1 cellular context compared by ENCODE assay signal in the genomic region with DNA sequence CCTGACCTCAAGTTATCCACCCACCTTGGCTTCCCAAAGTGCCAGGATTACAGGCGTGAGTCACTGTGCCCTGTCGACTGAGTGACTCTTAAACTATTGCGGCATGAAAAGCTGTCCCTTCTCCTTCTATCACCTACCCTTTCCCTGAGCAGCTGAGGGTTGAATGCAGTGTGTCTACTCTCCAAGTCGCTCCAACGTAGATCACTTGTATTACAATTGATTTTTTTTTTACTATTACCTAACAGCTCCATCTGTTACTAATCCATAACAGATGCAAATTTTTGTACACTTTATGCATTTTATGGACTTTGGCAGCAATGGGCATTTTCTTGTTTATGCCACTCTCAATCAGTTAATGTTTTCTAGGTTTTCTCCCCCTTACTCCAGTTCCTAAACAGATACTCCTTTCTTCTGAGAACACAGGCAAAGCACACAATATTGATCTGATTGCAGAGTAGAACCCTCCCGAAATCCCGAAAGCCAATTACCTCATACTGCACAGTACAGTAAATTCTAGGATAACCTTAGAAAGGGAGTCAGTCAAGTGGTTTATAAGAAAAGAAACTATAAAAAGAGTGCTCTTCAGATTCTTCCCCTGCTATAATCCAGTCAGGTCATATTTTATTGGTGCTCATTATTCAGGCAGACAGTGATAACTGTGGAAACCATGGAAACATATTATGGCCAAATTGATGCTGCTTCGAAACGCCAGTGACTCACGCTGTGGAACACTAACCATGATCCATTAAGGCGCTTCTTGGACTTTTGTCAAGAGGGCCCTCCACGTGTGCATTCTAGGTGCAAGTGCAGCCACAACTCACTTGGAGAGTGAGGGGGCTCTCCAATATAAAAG.
TF ChIP-seq lines count a peak whose summit lies in the region.

No MANE protein-coding gene starts in this region.

TF ChIP-seq in K562, 482 proteins besides CTCF, POLR2A, EP300 and RAD21:
- TF ChIP-seq, protein P1, sequence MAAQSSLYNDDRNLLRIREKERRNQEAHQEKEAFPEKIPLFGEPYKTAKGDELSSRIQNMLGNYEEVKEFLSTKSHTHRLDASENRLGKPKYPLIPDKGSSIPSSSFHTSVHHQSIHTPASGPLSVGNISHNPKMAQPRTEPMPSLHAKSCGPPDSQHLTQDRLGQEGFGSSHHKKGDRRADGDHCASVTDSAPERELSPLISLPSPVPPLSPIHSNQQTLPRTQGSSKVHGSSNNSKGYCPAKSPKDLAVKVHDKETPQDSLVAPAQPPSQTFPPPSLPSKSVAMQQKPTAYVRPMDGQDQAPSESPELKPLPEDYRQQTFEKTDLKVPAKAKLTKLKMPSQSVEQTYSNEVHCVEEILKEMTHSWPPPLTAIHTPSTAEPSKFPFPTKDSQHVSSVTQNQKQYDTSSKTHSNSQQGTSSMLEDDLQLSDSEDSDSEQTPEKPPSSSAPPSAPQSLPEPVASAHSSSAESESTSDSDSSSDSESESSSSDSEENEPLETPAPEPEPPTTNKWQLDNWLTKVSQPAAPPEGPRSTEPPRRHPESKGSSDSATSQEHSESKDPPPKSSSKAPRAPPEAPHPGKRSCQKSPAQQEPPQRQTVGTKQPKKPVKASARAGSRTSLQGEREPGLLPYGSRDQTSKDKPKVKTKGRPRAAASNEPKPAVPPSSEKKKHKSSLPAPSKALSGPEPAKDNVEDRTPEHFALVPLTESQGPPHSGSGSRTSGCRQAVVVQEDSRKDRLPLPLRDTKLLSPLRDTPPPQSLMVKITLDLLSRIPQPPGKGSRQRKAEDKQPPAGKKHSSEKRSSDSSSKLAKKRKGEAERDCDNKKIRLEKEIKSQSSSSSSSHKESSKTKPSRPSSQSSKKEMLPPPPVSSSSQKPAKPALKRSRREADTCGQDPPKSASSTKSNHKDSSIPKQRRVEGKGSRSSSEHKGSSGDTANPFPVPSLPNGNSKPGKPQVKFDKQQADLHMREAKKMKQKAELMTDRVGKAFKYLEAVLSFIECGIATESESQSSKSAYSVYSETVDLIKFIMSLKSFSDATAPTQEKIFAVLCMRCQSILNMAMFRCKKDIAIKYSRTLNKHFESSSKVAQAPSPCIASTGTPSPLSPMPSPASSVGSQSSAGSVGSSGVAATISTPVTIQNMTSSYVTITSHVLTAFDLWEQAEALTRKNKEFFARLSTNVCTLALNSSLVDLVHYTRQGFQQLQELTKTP (IDR thresholded peaks at IDR 0.05; ENCODE audit: low read depth in 1 of 2, partially characterized antibody in 2 of 2) = no peak
- TF ChIP-seq KLF13 (tag; IDR thresholded peaks at IDR 0.05; ENCODE audit: borderline replicate concordance, low read depth) = no peak
- no peak for TF ChIP-seq PHB (CRISPR knock-in tag; IDR thresholded peaks at IDR 0.05)
- TF ChIP-seq, protein P2, sequence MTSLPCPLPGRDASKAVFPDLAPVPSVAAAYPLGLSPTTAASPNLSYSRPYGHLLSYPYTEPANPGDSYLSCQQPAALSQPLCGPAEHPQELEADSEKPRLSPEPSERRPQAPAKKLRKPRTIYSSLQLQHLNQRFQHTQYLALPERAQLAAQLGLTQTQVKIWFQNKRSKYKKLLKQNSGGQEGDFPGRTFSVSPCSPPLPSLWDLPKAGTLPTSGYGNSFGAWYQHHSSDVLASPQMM (CRISPR knock-in tag; IDR thresholded peaks at IDR 0.05) = no peak
- TF ChIP-seq RFX1 (IDR thresholded peaks at IDR 0.05) = peak; percentile 39; the same call in 1 of the 2 replicates
- TF ChIP-seq HEY1 (CRISPR knock-in tag; IDR thresholded peaks at IDR 0.05; ENCODE audit: borderline replicate concordance) = no peak
- TF ChIP-seq FOSL1 (tag; conservative IDR thresholded peaks at IDR 0.05) = 0 out of 2 replicates have a peak, but pooled peaks have one; percentile 30
- TF ChIP-seq ZNF384 (IDR thresholded peaks at IDR 0.05; ENCODE audit: low read depth, low read length) = no peak
- no peak for TF ChIP-seq MTF1 (CRISPR knock-in tag; IDR thresholded peaks at IDR 0.05; ENCODE audit: borderline replicate concordance)
- peak; percentile 26; the same call in 1 of the 2 replicates for TF ChIP-seq ZNF644 (tag; IDR thresholded peaks at IDR 0.05; ENCODE audit: low read depth)
- TF ChIP-seq, protein P3, sequence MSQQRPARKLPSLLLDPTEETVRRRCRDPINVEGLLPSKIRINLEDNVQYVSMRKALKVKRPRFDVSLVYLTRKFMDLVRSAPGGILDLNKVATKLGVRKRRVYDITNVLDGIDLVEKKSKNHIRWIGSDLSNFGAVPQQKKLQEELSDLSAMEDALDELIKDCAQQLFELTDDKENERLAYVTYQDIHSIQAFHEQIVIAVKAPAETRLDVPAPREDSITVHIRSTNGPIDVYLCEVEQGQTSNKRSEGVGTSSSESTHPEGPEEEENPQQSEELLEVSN (IDR thresholded peaks at IDR 0.05; ENCODE audit: borderline replicate concordance in 1 of 2, extremely low read depth in 1 of 2, insufficient read depth in 1 of 2, insufficient read length in 1 of 2, low read depth in 1 of 2, low read length in 1 of 2, poor library complexity in 1 of 2, severe bottlenecking in 1 of 2) = no peak
- TF ChIP-seq, protein P4, sequence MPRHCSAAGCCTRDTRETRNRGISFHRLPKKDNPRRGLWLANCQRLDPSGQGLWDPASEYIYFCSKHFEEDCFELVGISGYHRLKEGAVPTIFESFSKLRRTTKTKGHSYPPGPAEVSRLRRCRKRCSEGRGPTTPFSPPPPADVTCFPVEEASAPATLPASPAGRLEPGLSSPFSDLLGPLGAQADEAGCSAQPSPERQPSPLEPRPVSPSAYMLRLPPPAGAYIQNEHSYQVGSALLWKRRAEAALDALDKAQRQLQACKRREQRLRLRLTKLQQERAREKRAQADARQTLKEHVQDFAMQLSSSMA (CRISPR knock-in tag; IDR thresholded peaks at IDR 0.05) = no peak
- TF ChIP-seq CREM (IDR thresholded peaks at IDR 0.05; ENCODE audit: low read depth) = no peak
- no peak for TF ChIP-seq ERF (CRISPR knock-in tag; IDR thresholded peaks at IDR 0.05)
- TF ChIP-seq ZNF224 (CRISPR knock-in tag; IDR thresholded peaks at IDR 0.05) = no peak
- peak; percentile 20; the same call in 1 of the 2 replicates for TF ChIP-seq KLF6 (CRISPR knock-in tag; IDR thresholded peaks at IDR 0.05; ENCODE audit: borderline replicate concordance)
- no peak for TF ChIP-seq ELF2 (CRISPR knock-in tag; IDR thresholded peaks at IDR 0.05)
- no peak for TF ChIP-seq BRD9 (IDR thresholded peaks at IDR 0.05; ENCODE audit: low read depth, partially characterized antibody)
- TF ChIP-seq, protein P5, sequence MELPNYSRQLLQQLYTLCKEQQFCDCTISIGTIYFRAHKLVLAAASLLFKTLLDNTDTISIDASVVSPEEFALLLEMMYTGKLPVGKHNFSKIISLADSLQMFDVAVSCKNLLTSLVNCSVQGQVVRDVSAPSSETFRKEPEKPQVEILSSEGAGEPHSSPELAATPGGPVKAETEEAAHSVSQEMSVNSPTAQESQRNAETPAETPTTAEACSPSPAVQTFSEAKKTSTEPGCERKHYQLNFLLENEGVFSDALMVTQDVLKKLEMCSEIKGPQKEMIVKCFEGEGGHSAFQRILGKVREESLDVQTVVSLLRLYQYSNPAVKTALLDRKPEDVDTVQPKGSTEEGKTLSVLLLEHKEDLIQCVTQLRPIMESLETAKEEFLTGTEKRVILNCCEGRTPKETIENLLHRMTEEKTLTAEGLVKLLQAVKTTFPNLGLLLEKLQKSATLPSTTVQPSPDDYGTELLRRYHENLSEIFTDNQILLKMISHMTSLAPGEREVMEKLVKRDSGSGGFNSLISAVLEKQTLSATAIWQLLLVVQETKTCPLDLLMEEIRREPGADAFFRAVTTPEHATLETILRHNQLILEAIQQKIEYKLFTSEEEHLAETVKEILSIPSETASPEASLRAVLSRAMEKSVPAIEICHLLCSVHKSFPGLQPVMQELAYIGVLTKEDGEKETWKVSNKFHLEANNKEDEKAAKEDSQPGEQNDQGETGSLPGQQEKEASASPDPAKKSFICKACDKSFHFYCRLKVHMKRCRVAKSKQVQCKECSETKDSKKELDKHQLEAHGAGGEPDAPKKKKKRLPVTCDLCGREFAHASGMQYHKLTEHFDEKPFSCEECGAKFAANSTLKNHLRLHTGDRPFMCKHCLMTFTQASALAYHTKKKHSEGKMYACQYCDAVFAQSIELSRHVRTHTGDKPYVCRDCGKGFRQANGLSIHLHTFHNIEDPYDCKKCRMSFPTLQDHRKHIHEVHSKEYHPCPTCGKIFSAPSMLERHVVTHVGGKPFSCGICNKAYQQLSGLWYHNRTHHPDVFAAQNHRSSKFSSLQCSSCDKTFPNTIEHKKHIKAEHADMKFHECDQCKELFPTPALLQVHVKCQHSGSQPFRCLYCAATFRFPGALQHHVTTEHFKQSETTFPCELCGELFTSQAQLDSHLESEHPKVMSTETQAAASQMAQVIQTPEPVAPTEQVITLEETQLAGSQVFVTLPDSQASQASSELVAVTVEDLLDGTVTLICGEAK (IDR thresholded peaks at IDR 0.05) = no peak
- TF ChIP-seq, protein P5 (CRISPR knock-in tag; IDR thresholded peaks at IDR 0.05) = no peak
- TF ChIP-seq ZBTB8A (IDR thresholded peaks at IDR 0.05; ENCODE audit: partially characterized antibody) = no peak
- TF ChIP-seq HMG20A (CRISPR knock-in tag; conservative IDR thresholded peaks at IDR 0.05) = no peak
- TF ChIP-seq LCOR (CRISPR knock-in tag; IDR thresholded peaks at IDR 0.05) = no peak
- TF ChIP-seq ZNF41 (CRISPR knock-in tag; conservative IDR thresholded peaks at IDR 0.05) = no peak
- TF ChIP-seq NCOA2 (IDR thresholded peaks at IDR 0.05; ENCODE audit: partially characterized antibody in 2 of 2) = no peak
